9 cellular contexts compared by ENCODE assay signal in genomic region chr7:86939197-86939814, GRCh38.
DNase-seq lines count a peak whose midpoint lies in the region; ATAC-seq and TF ChIP-seq lines count a peak whose summit lies in the region.
"Had no signal": no experiment of that assay in that cellular context is flagged by ENCODE, and none has a peak within 500 bp of the region (broad histone marks: within the 10 kb centered on the region; RNA-seq: fewer than 3 reads in every experiment).

No MANE protein-coding gene starts in this region.

- H3K9ac ChIP-seq in endodermal cell (ENCODE audit: extremely low read depth, low read length, poor library complexity, severe bottlenecking): no peak overlapping the region

- CTCF ChIA-PET in AG04450 (lab: Charles Lee): interaction anchor here (0.6 to 6.4 kb wide), 4 partner anchors 17 to 297 kb away, joined by 3 to 54 read pairs (median 5); no protein-coding TSS in a partner anchor

- H3K27me3 ChIP-seq in AG04450 (ENCODE audit: control insufficient read depth, insufficient read depth, low read length) (no peaks in the 10 kb centered on the region), endodermal cell (ENCODE audit: control insufficient read depth, insufficient read depth, low read length, poor library complexity, severe bottlenecking) (no peaks in the 10 kb centered on the region)

- peaks cover 39% of the 10 kb centered on the region for H3K4me1 Mint-ChIP-seq in endodermal cell
- H3K4me1 Mint-ChIP-seq in stimulated activated memory B cell treated with anti-CD40 and anti-IgM and Interleukin-4, amounts not matched to agents 10 μg/mL and 1 μg/mL and 100 μg/mL, for 72 hours: no peaks in the 10 kb centered on the region

- WGBS in endodermal cell (ENCODE audit: insufficient coverage in 1 of 2, insufficient read length in 1 of 2), 2 experiments: 45 to 48% methylated on average over 2 to 3 of the region's 3 CpGs

- H3K9me3 Mint-ChIP-seq in endodermal cell: no peaks in the 10 kb centered on the region
- H3K9me3 Mint-ChIP-seq in stimulated activated memory B cell treated with anti-CD40 and anti-IgM and Interleukin-4, amounts not matched to agents 10 μg/mL and 1 μg/mL and 100 μg/mL, for 72 hours: no peaks in the 10 kb centered on the region
- H3K9me3 Mint-ChIP-seq: IgD-negative memory B cell had no signal

- peaks cover 19% of the 10 kb centered on the region for H3K4me1 ChIP-seq in endodermal cell (ENCODE audit: control insufficient read depth, insufficient read depth, low read length)

- peak; percentile 85 for ATAC-seq in HG02623 (IDR thresholded peaks at IDR 0.05; ENCODE audit: unreplicated experiment)
- ATAC-seq in stimulated activated memory B cell treated with anti-CD40 and anti-IgM and Interleukin-4, amounts not matched to agents 10 μg/mL and 1 μg/mL and 100 μg/mL, for 72 hours: no peak

- POLR2A ChIA-PET in AG04450 (lab: Yijun Ruan, JAX): no interaction called here

- peak; percentile 73 for TF ChIP-seq CTCF in AG04450 (IDR thresholded peaks at IDR 0.05; ENCODE audit: low read depth, low read length)
- TF ChIP-seq CTCF in GM10266 (IDR thresholded peaks at IDR 0.05; ENCODE audit: control insufficient read depth, insufficient read depth, low read depth, missing control alignments): peak; percentile 72
- TF ChIP-seq CTCF in endodermal cell (conservative IDR thresholded peaks at IDR 0.05): peak; percentile 85

- peak overlapping the region; percentile 52 for H3K27ac Mint-ChIP-seq in endodermal cell
- H3K27ac Mint-ChIP-seq in stimulated activated memory B cell treated with anti-CD40 and anti-IgM and Interleukin-4, amounts not matched to agents 10 μg/mL and 1 μg/mL and 100 μg/mL, for 72 hours: no peak overlapping the region
- H3K27ac Mint-ChIP-seq: IgD-negative memory B cell had no signal

- DNase-seq in AG04450 (ENCODE audit: low read depth, low spot score): peak; percentile 20
- DNase-seq in GM10266 (ENCODE audit: extremely low spot score): peak; percentile 25
- DNase-seq in NCI-H1694 (lab: John Stamatoyannopoulos, UW): peak; percentile 77
- peak in 3 of 5 donors; percentile 5 to 43 (median 37) for DNase-seq in T-helper 1 cell
- DNase-seq in endodermal cell: peak; percentile 78
- peak; percentile 59 for DNase-seq in mucosa of gallbladder (ENCODE audit: low spot score)

- H3K27me3 Mint-ChIP-seq in endodermal cell (ENCODE audit: insufficient read depth): no peaks in the 10 kb centered on the region
- H3K27me3 Mint-ChIP-seq in stimulated activated memory B cell treated with anti-CD40 and anti-IgM and Interleukin-4, amounts not matched to agents 10 μg/mL and 1 μg/mL and 100 μg/mL, for 72 hours: no peaks in the 10 kb centered on the region
- H3K27me3 Mint-ChIP-seq: IgD-negative memory B cell had no signal

- H3K4me3 ChIP-seq in AG04450 (ENCODE audit: low read depth, low read length): no peak overlapping the region
- no peak overlapping the region for H3K4me3 ChIP-seq in endodermal cell (ENCODE audit: low read length)

- H3K36me3 ChIP-seq in endodermal cell (ENCODE audit: control insufficient read depth, insufficient read depth, low read length): peaks cover 56% of the 10 kb centered on the region

- H3K4me3 Mint-ChIP-seq in endodermal cell: no peak overlapping the region
- no peak overlapping the region for H3K4me3 Mint-ChIP-seq in stimulated activated memory B cell treated with anti-CD40 and anti-IgM and Interleukin-4, amounts not matched to agents 10 μg/mL and 1 μg/mL and 100 μg/mL, for 72 hours
- H3K4me3 Mint-ChIP-seq: IgD-negative memory B cell had no signal

- no peak overlapping the region for H3K27ac ChIP-seq in AG04450 (ENCODE audit: low read depth, low read length)
- H3K27ac ChIP-seq in endodermal cell (ENCODE audit: low read depth, low read length): no peak overlapping the region

- H3K36me3 Mint-ChIP-seq in endodermal cell (ENCODE audit: low read depth): peaks cover 45% of the 10 kb centered on the region
- peaks cover 5% of the 10 kb centered on the region for H3K36me3 Mint-ChIP-seq in stimulated activated memory B cell treated with anti-CD40 and anti-IgM and Interleukin-4, amounts not matched to agents 10 μg/mL and 1 μg/mL and 100 μg/mL, for 72 hours
- H3K36me3 Mint-ChIP-seq: IgD-negative memory B cell had no signal

- no peaks in the 10 kb centered on the region for H3K9me3 ChIP-seq in AG04450 (ENCODE audit: control insufficient read depth, insufficient read depth, low read length)
- H3K9me3 ChIP-seq in endodermal cell (ENCODE audit: control insufficient read depth, low read length): no peaks in the 10 kb centered on the region

Comparison
In these comparisons a context has a peak if more than half of its experiments do, and no peak if none do; other contexts are left out.
1. DNase-seq: peak in every context shown above with its lines; median percentile 78 in endodermal cell; 77 in NCI-H1694; 59 in mucosa of gallbladder; 37 in T-helper 1 cell; 25 in GM10266; 20 in AG04450.